Comparison of ENCODE assay signal across 10 cellular contexts in genomic region chr10:22607261-22607660, GRCh38.
DNase-seq lines count a peak whose midpoint lies in the region; TF ChIP-seq lines count a peak whose summit lies in the region.
"Had no signal": no experiment of that assay in that cellular context is flagged by ENCODE, and none has a peak within 500 bp of the region (broad histone marks: within the 10 kb centered on the region; RNA-seq: fewer than 3 reads in every experiment).

No MANE protein-coding gene starts in this region.

- peaks cover 73% of the 10 kb centered on the region for H3K4me1 Mint-ChIP-seq in activated CD4-positive, alpha-beta T cell treated with anti-CD3 and anti-CD28 coated beads, Interleukin-2, amount 10 ng/mL, durations not matched to agents 7 days and 5 days
- peaks cover 93% of the 10 kb centered on the region for H3K4me1 Mint-ChIP-seq in activated naive CD8-positive, alpha-beta T cell (ENCODE audit: low read depth)
- peaks cover 72% of the 10 kb centered on the region for H3K4me1 Mint-ChIP-seq in nephron progenitor cell

- TF ChIP-seq EP300 in suprapubic skin (IDR thresholded peaks at IDR 0.05): no peak

- H3K4me1 ChIP-seq in KMS-11 (ENCODE audit: low read depth, poor library complexity, severe bottlenecking): peaks cover 39% of the 10 kb centered on the region
- peaks cover 8% of the 10 kb centered on the region for H3K4me1 ChIP-seq in suprapubic skin
- no peaks in the 10 kb centered on the region for H3K4me1 ChIP-seq in tibial artery

- H3K27me3 ChIP-seq in KMS-11 (ENCODE audit: insufficient read depth, low read depth): no peaks in the 10 kb centered on the region
- H3K27me3 ChIP-seq in suprapubic skin: no peaks in the 10 kb centered on the region
- no peaks in the 10 kb centered on the region for H3K27me3 ChIP-seq in tibial artery

- H3K4me2 ChIP-seq in KMS-11: peak overlapping the region; percentile 29; the same call in 1 of the 2 replicates
- H3K4me2 ChIP-seq: A549 had no signal

- peaks cover 22% of the 10 kb centered on the region; the same call in 1 of the 2 replicates for H3K79me2 ChIP-seq in KMS-11 (ENCODE audit: insufficient read depth, low read depth)

- POLR2A ChIA-PET in activated CD4-positive, alpha-beta T cell treated with anti-CD3 and anti-CD28 coated beads, Interleukin-2, amount 10 ng/mL, durations not matched to agents 7 days and 5 days (lab: Charles Lee): no interaction called here

- H3K9me3 ChIP-seq in suprapubic skin (no peaks in the 10 kb centered on the region), tibial artery (no peaks in the 10 kb centered on the region)
- H3K9me3 ChIP-seq: A549 had no signal

- H3K27ac Mint-ChIP-seq in activated CD4-positive, alpha-beta T cell treated with anti-CD3 and anti-CD28 coated beads, Interleukin-2, amount 10 ng/mL, durations not matched to agents 7 days and 5 days: peak overlapping the region; percentile 71
- peak overlapping the region; percentile 89 for H3K27ac Mint-ChIP-seq in activated naive CD8-positive, alpha-beta T cell
- peak overlapping the region; percentile 16 for H3K27ac Mint-ChIP-seq in nephron progenitor cell

- no peaks in the 10 kb centered on the region for H3K27me3 Mint-ChIP-seq in activated CD4-positive, alpha-beta T cell treated with anti-CD3 and anti-CD28 coated beads, Interleukin-2, amount 10 ng/mL, durations not matched to agents 7 days and 5 days
- H3K27me3 Mint-ChIP-seq in activated naive CD8-positive, alpha-beta T cell: no peaks in the 10 kb centered on the region
- H3K27me3 Mint-ChIP-seq in nephron progenitor cell (ENCODE audit: low read depth, poor library complexity): peaks cover 4% of the 10 kb centered on the region

- no peak overlapping the region for H3K9ac ChIP-seq in KMS-11

- CTCF ChIA-PET in activated CD4-positive, alpha-beta T cell treated with anti-CD3 and anti-CD28 coated beads, Interleukin-2, amount 10 ng/mL, durations not matched to agents 7 days and 5 days (lab: Charles Lee): no interaction called here

- no peak for TF ChIP-seq POLR2A in suprapubic skin (IDR thresholded peaks at IDR 0.05)

- H3K4me3 Mint-ChIP-seq in activated CD4-positive, alpha-beta T cell treated with anti-CD3 and anti-CD28 coated beads, Interleukin-2, amount 10 ng/mL, durations not matched to agents 7 days and 5 days: no peak overlapping the region
- peak overlapping the region; percentile 2 for H3K4me3 Mint-ChIP-seq in activated naive CD8-positive, alpha-beta T cell
- no peak overlapping the region for H3K4me3 Mint-ChIP-seq in nephron progenitor cell

- no peaks in the 10 kb centered on the region for H4K20me1 ChIP-seq in KMS-11 (ENCODE audit: insufficient read depth)

- H2AFZ ChIP-seq in KMS-11 (ENCODE audit: low read depth): no peak overlapping the region

- peaks cover 3% of the 10 kb centered on the region for H3K9me3 Mint-ChIP-seq in activated CD4-positive, alpha-beta T cell treated with anti-CD3 and anti-CD28 coated beads, Interleukin-2, amount 10 ng/mL, durations not matched to agents 7 days and 5 days
- peaks cover 4% of the 10 kb centered on the region for H3K9me3 Mint-ChIP-seq in activated naive CD8-positive, alpha-beta T cell (ENCODE audit: low read depth)
- peaks cover 18% of the 10 kb centered on the region for H3K9me3 Mint-ChIP-seq in nephron progenitor cell

- H3K36me3 ChIP-seq in KMS-11 (ENCODE audit: insufficient read depth) (peaks cover 4% of the 10 kb centered on the region; the same call in 1 of the 2 replicates), suprapubic skin (peaks cover 5% of the 10 kb centered on the region), tibial artery (peaks cover 16 to 25% (median 21%) of the 10 kb centered on the region in 3 donors)

- H3K4me3 ChIP-seq in KMS-11 (IDR thresholded peaks at IDR 0.05; ENCODE audit: insufficient read depth, low read depth, low read length): no peak overlapping the region
- no peak overlapping the region for H3K4me3 ChIP-seq in suprapubic skin
- no peak overlapping the region for H3K4me3 ChIP-seq in tibial artery
- H3K4me3 ChIP-seq: A549 had no signal

- peaks cover 68% of the 10 kb centered on the region for H3K36me3 Mint-ChIP-seq in activated CD4-positive, alpha-beta T cell treated with anti-CD3 and anti-CD28 coated beads, Interleukin-2, amount 10 ng/mL, durations not matched to agents 7 days and 5 days (ENCODE audit: low read depth)
- peaks cover 26% of the 10 kb centered on the region for H3K36me3 Mint-ChIP-seq in activated naive CD8-positive, alpha-beta T cell
- H3K36me3 Mint-ChIP-seq in nephron progenitor cell (ENCODE audit: low read depth): peaks cover 49% of the 10 kb centered on the region

- no peak overlapping the region for H3K27ac ChIP-seq in KMS-11
- H3K27ac ChIP-seq in suprapubic skin: no peak overlapping the region
- no peak overlapping the region for H3K27ac ChIP-seq in tibial artery
- H3K27ac ChIP-seq: A549 had no signal

- TF ChIP-seq CTCF in KMS-11 (conservative IDR thresholded peaks at IDR 0.05; ENCODE audit: low read depth, low read length) (no peak), nephron progenitor cell (IDR thresholded peaks at IDR 0.05) (no peak), suprapubic skin (IDR thresholded peaks at IDR 0.05) (no peak), tibial artery (IDR thresholded peaks at IDR 0.05) (no peak)

- intact Hi-C loops in tibial artery (cut with DNase I; ENCODE audit: low total_unique reads): no loop called here

- WGBS in suprapubic skin: 47% methylated on average over 3 of the region's 3 CpGs

- no peak for DNase-seq in activated CD4-positive, alpha-beta T cell treated with anti-CD3 and anti-CD28 coated beads, Interleukin-2, amount 10 ng/mL, durations not matched to agents 7 days and 5 days
- DNase-seq in activated CD4-positive, alpha-beta T cell treated with anti-CD3 and anti-CD28 coated beads, Interleukin-2, amount 50 U/mL, for 1 hour: no peak
- no peak for DNase-seq in nephron progenitor cell
- no peak for DNase-seq in suprapubic skin (ENCODE audit: low spot score in 2 of 2)
- DNase-seq in GOT3 (lab: John Stamatoyannopoulos, UW): no peak
- DNase-seq in tibial artery: no peak
- DNase-seq: activated T-cell treated with anti-CD3 and anti-CD28 coated beads, Interleukin-2, amount 50 U/mL, for 48 hours had no signal

Comparison
In these comparisons a context has a peak if more than half of its experiments do, and no peak if none do; other contexts are left out.
1. H3K27ac Mint-ChIP-seq: peak in every context shown above with its lines; median percentile 89 in activated naive CD8-positive, alpha-beta T cell; 71 in activated CD4-positive, alpha-beta T cell treated with anti-CD3 and anti-CD28 coated beads, Interleukin-2, amount 10 ng/mL, durations not matched to agents 7 days and 5 days; 16 in nephron progenitor cell.